Comparison of ENCODE assay signal across 1 cellular context in the genomic region with DNA sequence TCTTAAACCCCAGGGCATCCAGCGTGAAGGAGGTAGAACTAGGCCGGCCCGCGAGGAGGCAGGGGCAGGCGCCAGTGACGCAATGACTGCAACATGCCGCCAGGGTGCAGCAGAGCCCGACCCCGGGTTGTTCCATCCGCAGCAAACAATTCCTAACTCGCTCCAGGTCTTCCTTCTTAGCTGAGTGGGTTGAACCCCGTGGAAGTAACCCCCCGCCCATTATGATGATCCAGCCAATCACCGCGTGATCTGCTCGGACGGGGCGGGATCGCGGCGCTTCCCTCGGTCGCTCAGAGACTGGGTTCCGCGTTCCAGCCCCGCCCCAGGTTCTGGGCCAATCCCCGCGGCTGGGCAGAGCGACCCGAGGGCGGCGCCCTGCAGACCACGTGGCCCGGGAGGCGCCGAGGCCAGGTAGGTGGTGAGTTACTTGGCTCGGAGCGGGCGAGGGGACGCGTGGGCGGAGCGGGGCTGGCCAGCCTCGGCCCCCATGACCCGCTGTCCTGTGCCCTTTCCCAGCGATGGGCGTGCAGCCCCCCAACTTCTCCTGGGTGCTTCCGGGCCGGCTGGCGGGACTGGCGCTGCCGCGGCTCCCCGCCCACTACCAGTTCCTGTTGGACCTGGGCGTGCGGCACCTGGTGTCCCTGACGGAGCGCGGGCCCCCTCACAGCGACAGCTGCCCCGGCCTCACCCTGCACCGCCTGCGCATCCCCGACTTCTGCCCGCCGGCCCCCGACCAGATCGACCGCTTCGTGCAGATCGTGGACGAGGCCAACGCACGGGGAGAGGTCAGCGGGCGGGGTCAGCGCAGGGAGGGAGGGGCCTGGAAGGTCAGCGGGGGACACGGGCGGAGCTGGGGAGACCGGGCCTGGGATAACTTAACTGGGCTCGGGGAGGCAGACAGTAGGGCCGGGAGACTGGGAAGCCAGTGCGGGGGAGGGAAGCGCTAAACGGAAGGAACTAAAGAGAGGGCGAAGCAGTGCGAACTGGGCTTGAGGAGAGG.
TF ChIP-seq lines count a peak whose summit lies in the region.

A gene (plus strand): TSS at position 380 of the 1,000 bp plus-strand sequence. CDS start 139 bp downstream, at position 519.

TF ChIP-seq in K562, 482 proteins besides CTCF, POLR2A, EP300 and RAD21 (continued from another document and continues in another):
- TF ChIP-seq, protein P1, sequence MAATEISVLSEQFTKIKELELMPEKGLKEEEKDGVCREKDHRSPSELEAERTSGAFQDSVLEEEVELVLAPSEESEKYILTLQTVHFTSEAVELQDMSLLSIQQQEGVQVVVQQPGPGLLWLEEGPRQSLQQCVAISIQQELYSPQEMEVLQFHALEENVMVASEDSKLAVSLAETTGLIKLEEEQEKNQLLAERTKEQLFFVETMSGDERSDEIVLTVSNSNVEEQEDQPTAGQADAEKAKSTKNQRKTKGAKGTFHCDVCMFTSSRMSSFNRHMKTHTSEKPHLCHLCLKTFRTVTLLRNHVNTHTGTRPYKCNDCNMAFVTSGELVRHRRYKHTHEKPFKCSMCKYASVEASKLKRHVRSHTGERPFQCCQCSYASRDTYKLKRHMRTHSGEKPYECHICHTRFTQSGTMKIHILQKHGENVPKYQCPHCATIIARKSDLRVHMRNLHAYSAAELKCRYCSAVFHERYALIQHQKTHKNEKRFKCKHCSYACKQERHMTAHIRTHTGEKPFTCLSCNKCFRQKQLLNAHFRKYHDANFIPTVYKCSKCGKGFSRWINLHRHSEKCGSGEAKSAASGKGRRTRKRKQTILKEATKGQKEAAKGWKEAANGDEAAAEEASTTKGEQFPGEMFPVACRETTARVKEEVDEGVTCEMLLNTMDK (IDR thresholded peaks at IDR 0.05; ENCODE audit: borderline replicate concordance, insufficient read depth, low read depth, low read length, poor library complexity, severe bottlenecking): no peak
- TF ChIP-seq HDAC6 (IDR thresholded peaks at IDR 0.05; ENCODE audit: low read depth, low read length) (no peak), NUFIP1 (IDR thresholded peaks at IDR 0.05; ENCODE audit: partially characterized antibody) (no peak), MCM7 (IDR thresholded peaks at IDR 0.05) (no peak), FOS (IDR thresholded peaks at IDR 0.05; ENCODE audit: extremely low read depth, insufficient read length) (peak; percentile 29), ZNF436 (CRISPR knock-in tag; IDR thresholded peaks at IDR 0.05) (no peak), NEUROD1 (IDR thresholded peaks at IDR 0.05; ENCODE audit: borderline replicate concordance, low read depth, low read length, partially characterized antibody) (peak; percentile 71), MBD2 (IDR thresholded peaks at IDR 0.05; ENCODE audit: borderline replicate concordance, low read depth) (peak; percentile 64), NR3C1 (CRISPR knock-in tag; IDR thresholded peaks at IDR 0.05) (no peak; the same call in 1 of the 2 replicates), PTTG1 (tag; IDR thresholded peaks at IDR 0.05; ENCODE audit: low read depth) (no peak), ZNF134 (CRISPR knock-in tag; conservative IDR thresholded peaks at IDR 0.05) (0 out of 2 replicates have a peak, but pooled peaks have one; percentile 13), MCM2 (IDR thresholded peaks at IDR 0.05; ENCODE audit: low read depth) (no peak), KDM4B (IDR thresholded peaks at IDR 0.05; ENCODE audit: borderline replicate concordance in 2 of 2, low read depth in 1 of 2) (peak in 1 of 2 experiments; percentile 15; a peak in 1 of 4 replicates), HDAC8 (tag; IDR thresholded peaks at IDR 0.05) (0 out of 2 replicates have a peak, but pooled peaks have one; percentile 63), RAD51 (IDR thresholded peaks at IDR 0.05; ENCODE audit: borderline replicate concordance, low read depth) (peak; percentile 93), SIN3B (IDR thresholded peaks at IDR 0.05; ENCODE audit: low read depth) (no peak), PYGO2 (tag; IDR thresholded peaks at IDR 0.05) (no peak), ZNF76 (CRISPR knock-in tag; IDR thresholded peaks at IDR 0.05; ENCODE audit: borderline replicate concordance) (no peak), DACH1 (IDR thresholded peaks at IDR 0.05; ENCODE audit: partially characterized antibody) (no peak), RFX1 (IDR thresholded peaks at IDR 0.05) (peak; percentile 81), ATF1 (CRISPR knock-in tag; IDR thresholded peaks at IDR 0.05) (peak; percentile 39; the same call in 1 of the 2 replicates), ATF1 (tag; IDR thresholded peaks at IDR 0.05) (peak; percentile 77), SAFB (IDR thresholded peaks at IDR 0.05; ENCODE audit: borderline replicate concordance, low read depth, low read length) (no peak), SMARCA4 (IDR thresholded peaks at IDR 0.05) (no peak), ZNF589 (CRISPR knock-in tag; IDR thresholded peaks at IDR 0.05; ENCODE audit: low read depth) (peak; percentile 26; the same call in 1 of the 2 replicates), POLR3A (IDR thresholded peaks at IDR 0.05; ENCODE audit: borderline replicate concordance, extremely low read depth, insufficient read depth, insufficient read length) (no peak), ATF7 (IDR thresholded peaks at IDR 0.05) (peak; percentile 86), ZNF124 (CRISPR knock-in tag; IDR thresholded peaks at IDR 0.05) (no peak), NCOA1 (IDR thresholded peaks at IDR 0.05; ENCODE audit: low read depth) (no peak), CXXC5 (CRISPR knock-in tag; IDR thresholded peaks at IDR 0.05) (peak; percentile 85)
- TF ChIP-seq, protein P2, sequence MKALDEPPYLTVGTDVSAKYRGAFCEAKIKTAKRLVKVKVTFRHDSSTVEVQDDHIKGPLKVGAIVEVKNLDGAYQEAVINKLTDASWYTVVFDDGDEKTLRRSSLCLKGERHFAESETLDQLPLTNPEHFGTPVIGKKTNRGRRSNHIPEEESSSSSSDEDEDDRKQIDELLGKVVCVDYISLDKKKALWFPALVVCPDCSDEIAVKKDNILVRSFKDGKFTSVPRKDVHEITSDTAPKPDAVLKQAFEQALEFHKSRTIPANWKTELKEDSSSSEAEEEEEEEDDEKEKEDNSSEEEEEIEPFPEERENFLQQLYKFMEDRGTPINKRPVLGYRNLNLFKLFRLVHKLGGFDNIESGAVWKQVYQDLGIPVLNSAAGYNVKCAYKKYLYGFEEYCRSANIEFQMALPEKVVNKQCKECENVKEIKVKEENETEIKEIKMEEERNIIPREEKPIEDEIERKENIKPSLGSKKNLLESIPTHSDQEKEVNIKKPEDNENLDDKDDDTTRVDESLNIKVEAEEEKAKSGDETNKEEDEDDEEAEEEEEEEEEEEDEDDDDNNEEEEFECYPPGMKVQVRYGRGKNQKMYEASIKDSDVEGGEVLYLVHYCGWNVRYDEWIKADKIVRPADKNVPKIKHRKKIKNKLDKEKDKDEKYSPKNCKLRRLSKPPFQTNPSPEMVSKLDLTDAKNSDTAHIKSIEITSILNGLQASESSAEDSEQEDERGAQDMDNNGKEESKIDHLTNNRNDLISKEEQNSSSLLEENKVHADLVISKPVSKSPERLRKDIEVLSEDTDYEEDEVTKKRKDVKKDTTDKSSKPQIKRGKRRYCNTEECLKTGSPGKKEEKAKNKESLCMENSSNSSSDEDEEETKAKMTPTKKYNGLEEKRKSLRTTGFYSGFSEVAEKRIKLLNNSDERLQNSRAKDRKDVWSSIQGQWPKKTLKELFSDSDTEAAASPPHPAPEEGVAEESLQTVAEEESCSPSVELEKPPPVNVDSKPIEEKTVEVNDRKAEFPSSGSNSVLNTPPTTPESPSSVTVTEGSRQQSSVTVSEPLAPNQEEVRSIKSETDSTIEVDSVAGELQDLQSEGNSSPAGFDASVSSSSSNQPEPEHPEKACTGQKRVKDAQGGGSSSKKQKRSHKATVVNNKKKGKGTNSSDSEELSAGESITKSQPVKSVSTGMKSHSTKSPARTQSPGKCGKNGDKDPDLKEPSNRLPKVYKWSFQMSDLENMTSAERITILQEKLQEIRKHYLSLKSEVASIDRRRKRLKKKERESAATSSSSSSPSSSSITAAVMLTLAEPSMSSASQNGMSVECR (CRISPR knock-in tag; IDR thresholded peaks at IDR 0.05): peak; percentile 92
- TF ChIP-seq, protein P3, sequence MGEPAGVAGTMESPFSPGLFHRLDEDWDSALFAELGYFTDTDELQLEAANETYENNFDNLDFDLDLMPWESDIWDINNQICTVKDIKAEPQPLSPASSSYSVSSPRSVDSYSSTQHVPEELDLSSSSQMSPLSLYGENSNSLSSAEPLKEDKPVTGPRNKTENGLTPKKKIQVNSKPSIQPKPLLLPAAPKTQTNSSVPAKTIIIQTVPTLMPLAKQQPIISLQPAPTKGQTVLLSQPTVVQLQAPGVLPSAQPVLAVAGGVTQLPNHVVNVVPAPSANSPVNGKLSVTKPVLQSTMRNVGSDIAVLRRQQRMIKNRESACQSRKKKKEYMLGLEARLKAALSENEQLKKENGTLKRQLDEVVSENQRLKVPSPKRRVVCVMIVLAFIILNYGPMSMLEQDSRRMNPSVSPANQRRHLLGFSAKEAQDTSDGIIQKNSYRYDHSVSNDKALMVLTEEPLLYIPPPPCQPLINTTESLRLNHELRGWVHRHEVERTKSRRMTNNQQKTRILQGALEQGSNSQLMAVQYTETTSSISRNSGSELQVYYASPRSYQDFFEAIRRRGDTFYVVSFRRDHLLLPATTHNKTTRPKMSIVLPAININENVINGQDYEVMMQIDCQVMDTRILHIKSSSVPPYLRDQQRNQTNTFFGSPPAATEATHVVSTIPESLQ (CRISPR knock-in tag; IDR thresholded peaks at IDR 0.05): peak; percentile 95; the same call in 1 of the 2 replicates
- TF ChIP-seq, protein P4, sequence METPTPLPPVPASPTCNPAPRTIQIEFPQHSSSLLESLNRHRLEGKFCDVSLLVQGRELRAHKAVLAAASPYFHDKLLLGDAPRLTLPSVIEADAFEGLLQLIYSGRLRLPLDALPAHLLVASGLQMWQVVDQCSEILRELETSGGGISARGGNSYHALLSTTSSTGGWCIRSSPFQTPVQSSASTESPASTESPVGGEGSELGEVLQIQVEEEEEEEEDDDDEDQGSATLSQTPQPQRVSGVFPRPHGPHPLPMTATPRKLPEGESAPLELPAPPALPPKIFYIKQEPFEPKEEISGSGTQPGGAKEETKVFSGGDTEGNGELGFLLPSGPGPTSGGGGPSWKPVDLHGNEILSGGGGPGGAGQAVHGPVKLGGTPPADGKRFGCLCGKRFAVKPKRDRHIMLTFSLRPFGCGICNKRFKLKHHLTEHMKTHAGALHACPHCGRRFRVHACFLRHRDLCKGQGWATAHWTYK (CRISPR knock-in tag; IDR thresholded peaks at IDR 0.05): peak; percentile 70; the same call in 1 of the 2 replicates
- TF ChIP-seq, protein P5, sequence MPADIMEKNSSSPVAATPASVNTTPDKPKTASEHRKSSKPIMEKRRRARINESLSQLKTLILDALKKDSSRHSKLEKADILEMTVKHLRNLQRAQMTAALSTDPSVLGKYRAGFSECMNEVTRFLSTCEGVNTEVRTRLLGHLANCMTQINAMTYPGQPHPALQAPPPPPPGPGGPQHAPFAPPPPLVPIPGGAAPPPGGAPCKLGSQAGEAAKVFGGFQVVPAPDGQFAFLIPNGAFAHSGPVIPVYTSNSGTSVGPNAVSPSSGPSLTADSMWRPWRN (IDR thresholded peaks at IDR 0.05; ENCODE audit: low read depth): no peak
- TF ChIP-seq, protein P6, sequence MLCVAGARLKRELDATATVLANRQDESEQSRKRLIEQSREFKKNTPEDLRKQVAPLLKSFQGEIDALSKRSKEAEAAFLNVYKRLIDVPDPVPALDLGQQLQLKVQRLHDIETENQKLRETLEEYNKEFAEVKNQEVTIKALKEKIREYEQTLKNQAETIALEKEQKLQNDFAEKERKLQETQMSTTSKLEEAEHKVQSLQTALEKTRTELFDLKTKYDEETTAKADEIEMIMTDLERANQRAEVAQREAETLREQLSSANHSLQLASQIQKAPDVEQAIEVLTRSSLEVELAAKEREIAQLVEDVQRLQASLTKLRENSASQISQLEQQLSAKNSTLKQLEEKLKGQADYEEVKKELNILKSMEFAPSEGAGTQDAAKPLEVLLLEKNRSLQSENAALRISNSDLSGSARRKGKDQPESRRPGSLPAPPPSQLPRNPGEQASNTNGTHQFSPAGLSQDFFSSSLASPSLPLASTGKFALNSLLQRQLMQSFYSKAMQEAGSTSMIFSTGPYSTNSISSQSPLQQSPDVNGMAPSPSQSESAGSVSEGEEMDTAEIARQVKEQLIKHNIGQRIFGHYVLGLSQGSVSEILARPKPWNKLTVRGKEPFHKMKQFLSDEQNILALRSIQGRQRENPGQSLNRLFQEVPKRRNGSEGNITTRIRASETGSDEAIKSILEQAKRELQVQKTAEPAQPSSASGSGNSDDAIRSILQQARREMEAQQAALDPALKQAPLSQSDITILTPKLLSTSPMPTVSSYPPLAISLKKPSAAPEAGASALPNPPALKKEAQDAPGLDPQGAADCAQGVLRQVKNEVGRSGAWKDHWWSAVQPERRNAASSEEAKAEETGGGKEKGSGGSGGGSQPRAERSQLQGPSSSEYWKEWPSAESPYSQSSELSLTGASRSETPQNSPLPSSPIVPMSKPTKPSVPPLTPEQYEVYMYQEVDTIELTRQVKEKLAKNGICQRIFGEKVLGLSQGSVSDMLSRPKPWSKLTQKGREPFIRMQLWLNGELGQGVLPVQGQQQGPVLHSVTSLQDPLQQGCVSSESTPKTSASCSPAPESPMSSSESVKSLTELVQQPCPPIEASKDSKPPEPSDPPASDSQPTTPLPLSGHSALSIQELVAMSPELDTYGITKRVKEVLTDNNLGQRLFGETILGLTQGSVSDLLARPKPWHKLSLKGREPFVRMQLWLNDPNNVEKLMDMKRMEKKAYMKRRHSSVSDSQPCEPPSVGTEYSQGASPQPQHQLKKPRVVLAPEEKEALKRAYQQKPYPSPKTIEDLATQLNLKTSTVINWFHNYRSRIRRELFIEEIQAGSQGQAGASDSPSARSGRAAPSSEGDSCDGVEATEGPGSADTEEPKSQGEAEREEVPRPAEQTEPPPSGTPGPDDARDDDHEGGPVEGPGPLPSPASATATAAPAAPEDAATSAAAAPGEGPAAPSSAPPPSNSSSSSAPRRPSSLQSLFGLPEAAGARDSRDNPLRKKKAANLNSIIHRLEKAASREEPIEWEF (CRISPR knock-in tag; IDR thresholded peaks at IDR 0.05): no peak
- TF ChIP-seq, protein P7, sequence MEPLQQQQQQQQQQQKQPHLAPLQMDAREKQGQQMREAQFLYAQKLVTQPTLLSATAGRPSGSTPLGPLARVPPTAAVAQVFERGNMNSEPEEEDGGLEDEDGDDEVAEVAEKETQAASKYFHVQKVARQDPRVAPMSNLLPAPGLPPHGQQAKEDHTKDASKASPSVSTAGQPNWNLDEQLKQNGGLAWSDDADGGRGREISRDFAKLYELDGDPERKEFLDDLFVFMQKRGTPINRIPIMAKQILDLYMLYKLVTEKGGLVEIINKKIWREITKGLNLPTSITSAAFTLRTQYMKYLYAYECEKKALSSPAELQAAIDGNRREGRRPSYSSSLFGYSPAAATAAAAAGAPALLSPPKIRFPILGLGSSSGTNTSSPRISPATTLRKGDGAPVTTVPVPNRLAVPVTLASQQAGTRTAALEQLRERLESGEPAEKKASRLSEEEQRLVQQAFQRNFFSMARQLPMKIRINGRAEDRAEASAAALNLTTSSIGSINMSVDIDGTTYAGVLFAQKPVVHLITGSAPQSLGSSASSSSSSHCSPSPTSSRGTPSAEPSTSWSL (CRISPR knock-in tag; IDR thresholded peaks at IDR 0.05; ENCODE audit: borderline replicate concordance): 0 out of 2 replicates have a peak, but pooled peaks have one; percentile 24
